ENCODE assay signal across 8 cellular contexts in genomic region chr1:228735871-228736586, GRCh38. TPM values are rescaled to one million over a fixed set of nuclear protein-coding genes. Genes with fewer than 3 reads are reported as not detected.
DNase-seq lines count a peak whose midpoint lies in the region; ATAC-seq and TF ChIP-seq lines count a peak whose summit lies in the region.

No MANE protein-coding gene starts in this region.

- H3K36me3 ChIP-seq in HCT116 (ENCODE audit: control insufficient read depth in 1 of 2, insufficient read depth in 2 of 2, low read length in 2 of 2) (no peaks in the 10 kb centered on the region; a peak in 1 of 4 replicates), left lung (peaks cover 0 to 10% of the 10 kb centered on the region in 2 donors)

- no peaks in the 10 kb centered on the region for H3K9me3 ChIP-seq in HCT116 (ENCODE audit: control insufficient read depth in 1 of 2, insufficient read depth in 1 of 2, low read depth in 1 of 2, low read length in 2 of 2)
- H3K9me3 ChIP-seq in left lung = no peaks in the 10 kb centered on the region

- CTCF ChIA-PET in HCT116 (lab: Charles Lee) = interaction anchor here (1.2 to 1.8 kb wide), 7 partner anchors 18 to 519 kb away, joined by 3 to 10 read pairs (median 3); no protein-coding TSS in a partner anchor

- H3K9ac ChIP-seq in HCT116 (ENCODE audit: low read length) = no peak overlapping the region

- peak; percentile 50 for TF ChIP-seq RAD21 in HCT116 (IDR thresholded peaks at IDR 0.05; ENCODE audit: low read depth)

- H3K4me2 ChIP-seq in HCT116 (ENCODE audit: low read length) = peak overlapping the region; percentile 87

- RAD21 ChIA-PET in HCT116 (lab: Charles Lee; ENCODE audit: low non-redundant PET in 1 of 2, low total read pairs in 2 of 2, uncharacterized antibody in 2 of 2, unreplicated experiment in 2 of 2) = no interaction called here

- H3K27ac ChIP-seq in HCT116 (ENCODE audit: low read depth, low read length) (peak overlapping the region; percentile 45; the same call in 1 of the 2 replicates), left lung (peak overlapping the region; percentile 85 to 87)

- TF ChIP-seq POLR2A in HCT116 (IDR thresholded peaks at IDR 0.05; ENCODE audit: borderline replicate concordance, extremely low read depth, insufficient read depth, insufficient read length) = no peak

- ATAC-seq in HCT116 (peak; percentile 38), left lung (peak; percentile 45), HG02885 (IDR thresholded peaks at IDR 0.05; ENCODE audit: poor library complexity, unreplicated experiment) (no peak)
- ATAC-seq in central memory CD8-positive, alpha-beta T cell (replicated peaks; ENCODE audit: extremely low read depth, poor library complexity, severe bottlenecking) = peak; percentile 52
- peak; percentile 17 to 20 for ATAC-seq in stimulated activated naive B cell treated with anti-CD40 and anti-IgM and Interleukin-4, amounts not matched to agents 10 μg/mL and 1 μg/mL and 100 μg/mL, for 72 hours (replicated peaks)

- no peaks in the 10 kb centered on the region for H3K27me3 Mint-ChIP-seq in central memory CD8-positive, alpha-beta T cell
- peaks cover 46 to 66% of the 10 kb centered on the region in 2 donors for H3K27me3 Mint-ChIP-seq in stimulated activated naive B cell treated with anti-CD40 and anti-IgM and Interleukin-4, amounts not matched to agents 10 μg/mL and 1 μg/mL and 100 μg/mL, for 72 hours

- no TSS peak for BruUV-seq in HCT116 (replicated peaks; lab: Mats Ljungman, UMichigan)

- TF ChIP-seq CTCF in HCT116 (IDR thresholded peaks at IDR 0.05 in 2 of 3, conservative IDR thresholded peaks at IDR 0.05 in 1 of 3; ENCODE audit: borderline replicate concordance in 1 of 3, insufficient read depth in 1 of 3, low read depth in 2 of 3, low read length in 2 of 3) (no peak), left lung (IDR thresholded peaks at IDR 0.05) (no peak)

- no peaks in the 10 kb centered on the region for H3K79me2 ChIP-seq in HCT116 (ENCODE audit: insufficient read depth, low read length)

- no peaks in the 10 kb centered on the region for H3K9me2 ChIP-seq in HCT116 (ENCODE audit: insufficient read depth)

- POLR2A ChIA-PET in HCT116 (lab: Charles Lee) = no interaction called here

- H3K36me3 Mint-ChIP-seq in central memory CD8-positive, alpha-beta T cell (ENCODE audit: insufficient read depth) = peaks cover 12% of the 10 kb centered on the region
- H3K36me3 Mint-ChIP-seq in stimulated activated naive B cell treated with anti-CD40 and anti-IgM and Interleukin-4, amounts not matched to agents 10 μg/mL and 1 μg/mL and 100 μg/mL, for 72 hours = no peaks in the 10 kb centered on the region

- DNase-seq in AG20443 (ENCODE audit: low spot score) = peak; percentile 67
- peak; percentile 18 for DNase-seq in HCT116 (ENCODE audit: low read depth, low spot score)
- DNase-seq in T-helper 1 cell = peak in 3 of 5 donors; percentile 15 to 33 (median 29)
- peak in 1 of 2 donors; percentile 14 for DNase-seq in central memory CD8-positive, alpha-beta T cell (ENCODE audit: low spot score in 2 of 2)
- DNase-seq in left lung = peak; percentile 58 to 85
- no peak for DNase-seq in stimulated activated naive B cell treated with anti-CD40 and anti-IgM and Interleukin-4, amounts not matched to agents 10 μg/mL and 1 μg/mL and 100 μg/mL, for 72 hours
- DNase-seq in effector CD8-positive, alpha-beta T cell (lab: John Stamatoyannopoulos, UW) = no peak

- intact Hi-C loops in HCT116 (cut with micrococcal nuclease) = loop anchor here (1.0 to 10.0 kb wide), 3 partner anchors 421 to 519 kb away; no protein-coding TSS in a partner anchor
- intact Hi-C loops in left lung (cut with DNase I) = loop anchor here in 1 of 2 donors (10.0 kb wide), 2 partner anchors 189 to 489 kb away; no protein-coding TSS in a partner anchor

- H4K20me1 ChIP-seq in HCT116 (ENCODE audit: insufficient read depth) = no peaks in the 10 kb centered on the region

- peak overlapping the region; percentile 35 for H3K27ac Mint-ChIP-seq in central memory CD8-positive, alpha-beta T cell (ENCODE audit: low read depth)
- H3K27ac Mint-ChIP-seq in stimulated activated naive B cell treated with anti-CD40 and anti-IgM and Interleukin-4, amounts not matched to agents 10 μg/mL and 1 μg/mL and 100 μg/mL, for 72 hours = no peak overlapping the region

- no peaks in the 10 kb centered on the region for H3K9me3 Mint-ChIP-seq in central memory CD8-positive, alpha-beta T cell
- H3K9me3 Mint-ChIP-seq in stimulated activated naive B cell treated with anti-CD40 and anti-IgM and Interleukin-4, amounts not matched to agents 10 μg/mL and 1 μg/mL and 100 μg/mL, for 72 hours = no peaks in the 10 kb centered on the region

- H3K27me3 ChIP-seq in HCT116 (ENCODE audit: insufficient read depth, low read length) = no peaks in the 10 kb centered on the region
- peaks cover 0 to 18% of the 10 kb centered on the region in 2 donors for H3K27me3 ChIP-seq in left lung

- H3K4me1 ChIP-seq in HCT116 (ENCODE audit: control insufficient read depth in 1 of 2, insufficient read depth in 2 of 2, low read length in 2 of 2) (peaks cover 13 to 16% of the 10 kb centered on the region in 2 experiments; a peak in 3 of 4 replicates), left lung (peaks cover 16 to 50% of the 10 kb centered on the region in 2 donors)

- peak overlapping the region; percentile 86 for H3K4me3 Mint-ChIP-seq in central memory CD8-positive, alpha-beta T cell
- peak overlapping the region; percentile 66 to 78 for H3K4me3 Mint-ChIP-seq in stimulated activated naive B cell treated with anti-CD40 and anti-IgM and Interleukin-4, amounts not matched to agents 10 μg/mL and 1 μg/mL and 100 μg/mL, for 72 hours

- H2AFZ ChIP-seq in HCT116 (ENCODE audit: low read depth, low read length, poor library complexity, severe bottlenecking) = peak overlapping the region; percentile 40

- peaks cover 49% of the 10 kb centered on the region for H3K4me1 Mint-ChIP-seq in central memory CD8-positive, alpha-beta T cell
- peaks cover 6 to 14% of the 10 kb centered on the region in 2 donors for H3K4me1 Mint-ChIP-seq in stimulated activated naive B cell treated with anti-CD40 and anti-IgM and Interleukin-4, amounts not matched to agents 10 μg/mL and 1 μg/mL and 100 μg/mL, for 72 hours

- H3K4me3 ChIP-seq in HCT116 (replicated peaks in 1 of 2; ENCODE audit: low read depth in 1 of 2, low read length in 2 of 2) (peak overlapping the region; percentile 44 to 62), left lung (peak overlapping the region; percentile 67 to 94)

TF ChIP-seq in HCT116, 20 proteins besides CTCF, POLR2A, EP300 and RAD21:
- TF ChIP-seq MAX (IDR thresholded peaks at IDR 0.05) (0 out of 2 replicates have a peak, but pooled peaks have one; percentile 34), ZBTB33 (IDR thresholded peaks at IDR 0.05; ENCODE audit: extremely low read depth, insufficient replicate concordance, low read length) (no peak), TCF7L2 (IDR thresholded peaks at IDR 0.05; ENCODE audit: borderline replicate concordance, extremely low read depth, insufficient read depth, insufficient read length) (peak; percentile 64)

RNA-seq across cellular contexts. Expression of gene RHOU, which starts 0.8 kb away (rescaled TPM):
- 4.0 TPM for total RNA-seq in HCT116 (2021; ENCODE audit: unreplicated experiment)
- 0.37 and 0.62 TPM in 2 replicates for polyA plus RNA-seq in HCT116 (2012)
- 10 to 100 TPM; 18.1 to 18.7 TPM for total RNA-seq in left lung

Comparison
In these comparisons a context has a peak if more than half of its experiments do, and no peak if none do; other contexts are left out.
1. DNase-seq: peak in AG20443 (single experiment), HCT116 (single experiment), T-helper 1 cell (3 of 5) and left lung (2 of 2); none in stimulated activated naive B cell treated with anti-CD40 and anti-IgM and Interleukin-4, amounts not matched to agents 10 μg/mL and 1 μg/mL and 100 μg/mL, for 72 hours (single experiment) and effector CD8-positive, alpha-beta T cell (single experiment).